25 cellular contexts compared by ENCODE assay signal in genomic region chr14:68079941-68080697, GRCh38.
A peak's percentile ranks its signal among the peaks of the same experiment; 100 is the strongest.
DNase-seq lines count a peak whose midpoint lies in the region; ATAC-seq, FAIRE-seq and TF ChIP-seq lines count a peak whose summit lies in the region.
"Had no signal": no experiment of that assay in that cellular context is flagged by ENCODE, and none has a peak within 500 bp of the region (broad histone marks: within the 10 kb centered on the region; RNA-seq: fewer than 3 reads in every experiment).

No MANE protein-coding gene starts in this region.

- FAIRE-seq in HTR-8/SVneo (lab: Jason Lieb, UNC): peak; percentile 97
- FAIRE-seq: K562 had no signal

- H3K27ac ChIP-seq in RWPE1: no peak overlapping the region
- H3K27ac ChIP-seq: heart right ventricle, SK-N-MC, stomach, transverse colon had no signal

- ATAC-seq in naive B cell (ENCODE audit: low read depth in 2 of 2) (no peak), HG03342 (IDR thresholded peaks at IDR 0.05; ENCODE audit: unreplicated experiment) (no peak)
- ATAC-seq: heart right ventricle, K562, mucosa of descending colon had no signal

- H3K4me3 Mint-ChIP-seq in naive B cell: peak overlapping the region in 2 of 8 donors; percentile 35 to 55
- H3K4me3 Mint-ChIP-seq: immature natural killer cell; T-helper 2 cell treated with Interferon-gamma antibody and Interleukin-4, amounts not matched to agents 5 μg/mL and 100 μg/mL, for 36 hours had no signal

- peaks cover 21 to 51% (median 42%) of the 10 kb centered on the region in 3 donors for H3K4me1 Mint-ChIP-seq in naive B cell
- H3K4me1 Mint-ChIP-seq: immature natural killer cell had no signal

- DNase-seq in DMS53 treated with DMSO at 0.1 percent for 48 hours (lab: John Stamatoyannopoulos, UW; ENCODE audit: unreplicated experiment): peak; percentile 26
- no peak for DNase-seq in HTR-8/SVneo (ENCODE audit: insufficient read length, low spot score)
- peak; percentile 74 for DNase-seq in NCI-H748 (lab: John Stamatoyannopoulos, UW; ENCODE audit: unreplicated experiment)
- no peak for DNase-seq in naive B cell
- DNase-seq in RWPE1 (ENCODE audit: low spot score): no peak
- DNase-seq in iPS-NIHi11 (ENCODE audit: low spot score): no peak
- DNase-seq: activated CD8-positive, alpha-beta memory T cell treated with anti-CD3 and anti-CD28 coated beads, Interleukin-2, amount 50 U/mL, for 48 hours; activated effector memory CD4-positive, alpha-beta T cell treated with Interleukin-2 at 50 U/mL for 16 hours; BE2C; COR-L47; cortex of kidney; GDM1; GOT3; heart right ventricle; immature natural killer cell; MM.1S; mucosa of descending colon; NCI-H2227 treated with DMSO at 0.1 percent for 48 hours; stimulated activated CD4-positive, alpha-beta T cell treated with anti-CD3 and anti-CD28 coated beads, Interleukin-4, amount 100 ng/mL, for 24 hours; stomach; transverse colon had no signal

- no peak for TF ChIP-seq CTCF in RWPE1 (conservative IDR thresholded peaks at IDR 0.05; ENCODE audit: low read depth)

- H3K27ac Mint-ChIP-seq in naive B cell: peak overlapping the region in 4 of 6 donors; percentile 27 to 93 (median 67)
- H3K27ac Mint-ChIP-seq: immature natural killer cell; T-helper 2 cell treated with Interferon-gamma antibody and Interleukin-4, amounts not matched to agents 5 μg/mL and 100 μg/mL, for 36 hours had no signal

- no peaks in the 10 kb centered on the region for H3K36me3 Mint-ChIP-seq in naive B cell
- H3K36me3 Mint-ChIP-seq: immature natural killer cell had no signal

- H3K9me3 Mint-ChIP-seq in naive B cell: no peaks in the 10 kb centered on the region
- H3K9me3 Mint-ChIP-seq: immature natural killer cell; T-helper 2 cell treated with Interferon-gamma antibody and Interleukin-4, amounts not matched to agents 5 μg/mL and 100 μg/mL, for 36 hours had no signal

- CTCF ChIA-PET in RWPE1 (lab: Yijun Ruan, JAX): interaction anchor here (1.1 kb wide), 1 partner anchor 136 kb away, joined by 4 read pairs; no protein-coding TSS in a partner anchor

- POLR2A ChIA-PET in RWPE1 (lab: Yijun Ruan, JAX; ENCODE audit: low non-redundant PET): no interaction called here

- no peaks in the 10 kb centered on the region for H3K27me3 Mint-ChIP-seq in naive B cell

Comparison
In these comparisons a context has a peak if more than half of its experiments do, and no peak if none do; other contexts are left out.
1. DNase-seq: peak in DMS53 treated with DMSO at 0.1 percent for 48 hours (single experiment) and NCI-H748 (single experiment); none in HTR-8/SVneo (single experiment), naive B cell (single experiment), RWPE1 (single experiment) and iPS-NIHi11 (single experiment).